In the genomic region with DNA sequence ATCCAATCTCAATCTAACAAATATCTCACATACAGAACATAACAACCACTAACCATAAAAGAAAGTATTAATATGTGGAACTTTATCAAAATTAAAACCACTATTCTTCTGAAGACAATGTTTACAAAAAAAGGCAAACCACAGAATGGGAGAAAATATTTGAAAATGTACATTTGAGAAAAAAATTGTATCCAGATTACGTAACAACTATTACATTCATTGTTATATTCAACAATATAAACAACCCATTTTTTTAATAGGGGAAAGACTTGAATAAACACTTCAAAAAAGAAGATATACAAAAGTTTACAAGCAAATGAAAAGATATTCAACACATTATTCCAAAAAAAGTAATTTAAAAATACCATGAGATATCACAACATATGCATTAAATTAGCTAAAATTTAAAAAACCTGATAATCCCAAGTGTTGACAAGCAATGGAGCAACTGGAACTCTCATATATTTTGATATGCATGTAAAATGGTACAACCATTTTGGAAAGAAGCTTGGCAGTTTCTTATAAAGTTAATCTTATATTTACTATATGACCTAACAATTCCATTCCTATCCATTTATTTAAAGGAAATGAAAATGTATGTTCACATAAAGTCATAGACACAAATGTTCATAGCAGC, we compare ENCODE assay signal across 21 cellular contexts.
A peak's percentile ranks its signal among the peaks of the same experiment; 100 is the strongest.
DNase-seq lines count a peak whose midpoint lies in the region; ATAC-seq, FAIRE-seq and TF ChIP-seq lines count a peak whose summit lies in the region.
"Had no signal": no experiment of that assay in that cellular context is flagged by ENCODE, and none has a peak within 500 bp of the region (broad histone marks: within the 10 kb centered on the region; RNA-seq: fewer than 3 reads in every experiment).

No MANE protein-coding gene starts in this region.

- H3K79me2 ChIP-seq in HepG2 (ENCODE audit: insufficient read depth, low read length) = no peaks in the 10 kb centered on the region
- no peaks in the 10 kb centered on the region for H3K79me2 ChIP-seq in mesendoderm (ENCODE audit: control insufficient read depth, insufficient read depth, low read length)

- H4K5ac ChIP-seq in mesendoderm (ENCODE audit: low read length) = no peak overlapping the region

- no peak overlapping the region for H3K9ac ChIP-seq in HepG2 (ENCODE audit: insufficient read depth, low read depth, low read length)
- H3K9ac ChIP-seq in kidney (ENCODE audit: low read length in 2 of 2) = no peak overlapping the region
- H3K9ac ChIP-seq in mesendoderm (ENCODE audit: low read length) = no peak overlapping the region

- CTCF ChIA-PET in HepG2 (lab: Yijun Ruan, JAX; ENCODE audit: low intra/inter-chr PET ratio, low total read pairs) = no interaction called here

- no peak overlapping the region for H3K56ac ChIP-seq in mesendoderm (ENCODE audit: low read length)

- no peaks in the 10 kb centered on the region for H3K79me1 ChIP-seq in mesendoderm (ENCODE audit: low read length)

- in situ Hi-C loops in HepG2 (cut with HindIII; ENCODE audit: extremely low pct_ligation_motif_present, low pct_unique_long_range_greater_than_20kb) = no loop called here

- TF ChIP-seq POLR2A in HepG2 (IDR thresholded peaks at IDR 0.05; ENCODE audit: insufficient read depth in 1 of 2, low read depth in 2 of 2, low read length in 2 of 2) (no peak), right lobe of liver (IDR thresholded peaks at IDR 0.05) (no peak)

- no peak for TF ChIP-seq RAD21 in HepG2 (CRISPR knock-in tag; IDR thresholded peaks at IDR 0.05)

- POLR2A ChIA-PET in HepG2 (lab: Yijun Ruan, JAX) = no interaction called here

- H3K23ac ChIP-seq in mesendoderm (ENCODE audit: low read length) = no peak overlapping the region

- ATAC-seq in HepG2 (no peak), right lobe of liver (no peak), GM21619 (IDR thresholded peaks at IDR 0.05; ENCODE audit: unreplicated experiment) (no peak)
- ATAC-seq: GM12878, GM23338, HCT116 had no signal

- DNase-seq in HepG2 (ENCODE audit: low spot score) (no peak), right lobe of liver (no peak), kidney (no peak), NCI-H128 (lab: John Stamatoyannopoulos, UW; ENCODE audit: unreplicated experiment) (no peak), mesendoderm (no peak)
- no peak for DNase-seq in activated CD4-positive, alpha-beta T cell treated with anti-CD3 and anti-CD28 coated beads for 4 hours
- DNase-seq: C1 segment of cervical spinal cord; Calu3; CD4-positive, alpha-beta memory T cell; COR-L47; DMS53; DMS79 treated with DMSO at 0.1 percent for 48 hours; GDM1; H9 had no signal

- no peak overlapping the region for H2BK120ac ChIP-seq in mesendoderm (ENCODE audit: low read depth, low read length)

- no peaks in the 10 kb centered on the region for H3K9me3 ChIP-seq in HepG2 (ENCODE audit: low read length)
- no peaks in the 10 kb centered on the region for H3K9me3 ChIP-seq in right lobe of liver
- H3K9me3 ChIP-seq in kidney (ENCODE audit: control insufficient read depth in 1 of 2, low read length in 2 of 2) = peaks cover 0 to 5% of the 10 kb centered on the region in 2 donors

- no peak overlapping the region for H3K18ac ChIP-seq in mesendoderm (ENCODE audit: low read length)

- no peak overlapping the region for H2BK15ac ChIP-seq in mesendoderm (replicated peaks; ENCODE audit: low read depth)

- H4K20me1 ChIP-seq in HepG2 (ENCODE audit: insufficient read depth, low read length) = no peaks in the 10 kb centered on the region

- H3K27ac ChIP-seq in HepG2 (ENCODE audit: extremely low read length, insufficient read depth, low read length) (no peak overlapping the region), right lobe of liver (no peak overlapping the region), kidney (ENCODE audit: low read depth in 2 of 2, low read length in 2 of 2) (no peak overlapping the region), mesendoderm (ENCODE audit: low read depth, low read length) (no peak overlapping the region)
- H3K27ac ChIP-seq: 22Rv1 had no signal

- H3K4me2 ChIP-seq in HepG2 (ENCODE audit: low read depth, low read length) (no peak overlapping the region), mesendoderm (ENCODE audit: low read length) (no peak overlapping the region)
- H3K4me2 ChIP-seq: GM23338 had no signal

- TF ChIP-seq EP300 in HepG2 (IDR thresholded peaks at IDR 0.05; ENCODE audit: low read depth in 2 of 2, low read length in 2 of 2) (no peak), HepG2 (CRISPR knock-in tag; IDR thresholded peaks at IDR 0.05; ENCODE audit: borderline replicate concordance) (no peak)

- intact Hi-C loops in HepG2 (cut with micrococcal nuclease; ENCODE audit: unreplicated experiment) = no loop called here
- intact Hi-C loops in right lobe of liver (cut with DNase I) = no loop called here
- intact Hi-C loops in kidney (cut with DNase I) = no loop called here

- WGBS in HepG2 (ENCODE audit: low lambda C conversion rate) = 2% methylated on average over 1 of the region's 1 CpG
- WGBS in right lobe of liver (ENCODE audit: insufficient coverage, low coverage, low lambda C conversion rate, missing lambda C conversion rate) = 44% methylated on average over 1 of the region's 1 CpG
- WGBS in mesendoderm (ENCODE audit: extremely low coverage, insufficient coverage, low lambda C conversion rate) = no CpG with 5 or more reads among the region's 1 CpG

- H3K36me3 ChIP-seq in HepG2 (replicated peaks in 1 of 2; ENCODE audit: control insufficient read depth in 1 of 2, insufficient read depth in 2 of 2, low read length in 2 of 2) (no peaks in the 10 kb centered on the region), right lobe of liver (no peaks in the 10 kb centered on the region), kidney (ENCODE audit: control insufficient read depth in 1 of 2, insufficient read depth in 2 of 2, low read length in 2 of 2) (no peaks in the 10 kb centered on the region), mesendoderm (ENCODE audit: control insufficient read depth, insufficient read depth, low read length) (no peaks in the 10 kb centered on the region)

- H2AK5ac ChIP-seq in mesendoderm (ENCODE audit: low read length) = no peak overlapping the region

- no peak overlapping the region for H3K4me3 ChIP-seq in HepG2 (replicated peaks in 1 of 3; ENCODE audit: insufficient read depth in 1 of 3, low read depth in 2 of 3, low read length in 3 of 3)
- no peak overlapping the region for H3K4me3 ChIP-seq in right lobe of liver
- H3K4me3 ChIP-seq in kidney (ENCODE audit: low read length in 2 of 2) = no peak overlapping the region
- H3K4me3 ChIP-seq in mesendoderm (ENCODE audit: low read length) = no peak overlapping the region
- H3K4me3 ChIP-seq: GM12878, GM23338 had no signal

- BruUV-seq in HepG2 (replicated peaks; lab: Mats Ljungman, UMichigan) = no TSS peak

- H3K4me1 ChIP-seq in HepG2 (ENCODE audit: insufficient read depth, low read length) = peaks cover 11% of the 10 kb centered on the region
- H3K4me1 ChIP-seq in right lobe of liver = no peaks in the 10 kb centered on the region
- H3K4me1 ChIP-seq in kidney (ENCODE audit: control insufficient read depth in 1 of 2, insufficient read depth in 1 of 2, low read depth in 1 of 2, low read length in 2 of 2) = peaks cover 0 to 3% of the 10 kb centered on the region in 2 donors
- H3K4me1 ChIP-seq in mesendoderm (ENCODE audit: control insufficient read depth, low read depth, low read length) = peaks cover 3% of the 10 kb centered on the region

- no peak overlapping the region for H2BK5ac ChIP-seq in mesendoderm (ENCODE audit: low read length)

- no peak overlapping the region for H4K8ac ChIP-seq in mesendoderm (ENCODE audit: low read depth, low read length)

- FAIRE-seq in HepG2 (lab: Jason Lieb, UNC) = no peak
- FAIRE-seq in colon (lab: Jason Lieb, UNC) = peak; percentile 31
- FAIRE-seq in kidney (lab: Jason Lieb, UNC) = peak; percentile 50
- FAIRE-seq: GM12878, GM19239 had no signal

- TF ChIP-seq CTCF in HepG2 (CRISPR knock-in tag; IDR thresholded peaks at IDR 0.05) (no peak), right lobe of liver (IDR thresholded peaks at IDR 0.05) (no peak), kidney (IDR thresholded peaks at IDR 0.05; ENCODE audit: borderline replicate concordance, extremely low read depth, insufficient read depth) (no peak)

- H3K27me3 ChIP-seq in HepG2 (ENCODE audit: control insufficient read depth in 1 of 2, insufficient read depth in 2 of 2, low read length in 2 of 2) (peaks cover 0 to 21% of the 10 kb centered on the region in 2 experiments; a peak in 3 of 5 replicates), right lobe of liver (no peaks in the 10 kb centered on the region), mesendoderm (ENCODE audit: insufficient read depth, low read length, poor library complexity) (no peaks in the 10 kb centered on the region)

- no peak overlapping the region for H3K4ac ChIP-seq in mesendoderm (ENCODE audit: low read depth, low read length)

- H2AFZ ChIP-seq in HepG2 (ENCODE audit: low read length) = no peak overlapping the region
- H2AFZ ChIP-seq: GM23338 had no signal

TF ChIP-seq in HepG2, 621 proteins besides CTCF, POLR2A, EP300 and RAD21:
- peak; percentile 70; the same call in 1 of the 2 replicates for TF ChIP-seq ZNF7 (CRISPR knock-in tag; IDR thresholded peaks at IDR 0.05)
- no peak for TF ChIP-seq ZBTB42 (CRISPR knock-in tag; IDR thresholded peaks at IDR 0.05)
- TF ChIP-seq, protein P1, sequence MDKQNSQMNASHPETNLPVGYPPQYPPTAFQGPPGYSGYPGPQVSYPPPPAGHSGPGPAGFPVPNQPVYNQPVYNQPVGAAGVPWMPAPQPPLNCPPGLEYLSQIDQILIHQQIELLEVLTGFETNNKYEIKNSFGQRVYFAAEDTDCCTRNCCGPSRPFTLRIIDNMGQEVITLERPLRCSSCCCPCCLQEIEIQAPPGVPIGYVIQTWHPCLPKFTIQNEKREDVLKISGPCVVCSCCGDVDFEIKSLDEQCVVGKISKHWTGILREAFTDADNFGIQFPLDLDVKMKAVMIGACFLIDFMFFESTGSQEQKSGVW (CRISPR knock-in tag; IDR thresholded peaks at IDR 0.05; ENCODE audit: borderline replicate concordance) = no peak
